ENCODE assay signal across 1 cellular context in the genomic region with DNA sequence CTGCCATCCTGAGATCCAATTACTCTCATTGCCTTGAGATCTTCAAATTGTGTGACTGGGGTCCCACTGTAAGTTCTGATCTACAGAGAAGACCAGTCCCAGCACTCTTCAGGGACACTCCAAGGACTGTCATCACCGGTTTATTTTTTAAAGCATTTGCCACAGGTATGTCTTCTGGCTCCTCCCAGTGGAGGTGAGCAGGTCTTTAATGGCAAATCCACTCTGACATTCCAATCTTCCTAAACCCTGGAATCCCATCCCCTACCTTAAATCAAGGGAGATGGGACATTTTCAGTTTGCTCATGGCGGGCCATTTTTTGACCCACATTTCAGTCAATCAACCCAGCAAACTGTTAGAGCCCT.
TF ChIP-seq lines count a peak whose summit lies in the region.

No MANE protein-coding gene starts in this region.

TF ChIP-seq in K562, 482 proteins besides CTCF, POLR2A, EP300 and RAD21 (continues in another document):
- TF ChIP-seq, protein P1, sequence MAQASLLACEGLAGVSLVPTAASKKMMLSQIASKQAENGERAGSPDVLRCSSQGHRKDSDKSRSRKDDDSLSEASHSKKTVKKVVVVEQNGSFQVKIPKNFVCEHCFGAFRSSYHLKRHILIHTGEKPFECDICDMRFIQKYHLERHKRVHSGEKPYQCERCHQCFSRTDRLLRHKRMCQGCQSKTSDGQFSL (CRISPR knock-in tag; IDR thresholded peaks at IDR 0.05) = no peak
- TF ChIP-seq, protein P1 (tag; IDR thresholded peaks at IDR 0.05) = no peak
- TF ChIP-seq, protein P2, sequence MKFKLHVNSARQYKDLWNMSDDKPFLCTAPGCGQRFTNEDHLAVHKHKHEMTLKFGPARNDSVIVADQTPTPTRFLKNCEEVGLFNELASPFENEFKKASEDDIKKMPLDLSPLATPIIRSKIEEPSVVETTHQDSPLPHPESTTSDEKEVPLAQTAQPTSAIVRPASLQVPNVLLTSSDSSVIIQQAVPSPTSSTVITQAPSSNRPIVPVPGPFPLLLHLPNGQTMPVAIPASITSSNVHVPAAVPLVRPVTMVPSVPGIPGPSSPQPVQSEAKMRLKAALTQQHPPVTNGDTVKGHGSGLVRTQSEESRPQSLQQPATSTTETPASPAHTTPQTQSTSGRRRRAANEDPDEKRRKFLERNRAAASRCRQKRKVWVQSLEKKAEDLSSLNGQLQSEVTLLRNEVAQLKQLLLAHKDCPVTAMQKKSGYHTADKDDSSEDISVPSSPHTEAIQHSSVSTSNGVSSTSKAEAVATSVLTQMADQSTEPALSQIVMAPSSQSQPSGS (CRISPR knock-in tag; IDR thresholded peaks at IDR 0.05) = no peak
- TF ChIP-seq, protein P3, sequence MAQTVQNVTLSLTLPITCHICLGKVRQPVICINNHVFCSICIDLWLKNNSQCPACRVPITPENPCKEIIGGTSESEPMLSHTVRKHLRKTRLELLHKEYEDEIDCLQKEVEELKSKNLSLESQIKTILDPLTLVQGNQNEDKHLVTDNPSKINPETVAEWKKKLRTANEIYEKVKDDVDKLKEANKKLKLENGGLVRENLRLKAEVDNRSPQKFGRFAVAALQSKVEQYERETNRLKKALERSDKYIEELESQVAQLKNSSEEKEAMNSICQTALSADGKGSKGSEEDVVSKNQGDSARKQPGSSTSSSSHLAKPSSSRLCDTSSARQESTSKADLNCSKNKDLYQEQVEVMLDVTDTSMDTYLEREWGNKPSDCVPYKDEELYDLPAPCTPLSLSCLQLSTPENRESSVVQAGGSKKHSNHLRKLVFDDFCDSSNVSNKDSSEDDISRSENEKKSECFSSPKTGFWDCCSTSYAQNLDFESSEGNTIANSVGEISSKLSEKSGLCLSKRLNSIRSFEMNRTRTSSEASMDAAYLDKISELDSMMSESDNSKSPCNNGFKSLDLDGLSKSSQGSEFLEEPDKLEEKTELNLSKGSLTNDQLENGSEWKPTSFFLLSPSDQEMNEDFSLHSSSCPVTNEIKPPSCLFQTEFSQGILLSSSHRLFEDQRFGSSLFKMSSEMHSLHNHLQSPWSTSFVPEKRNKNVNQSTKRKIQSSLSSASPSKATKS (CRISPR knock-in tag; IDR thresholded peaks at IDR 0.05) = no peak
- no peak for TF ChIP-seq TCF7 (IDR thresholded peaks at IDR 0.05; ENCODE audit: borderline replicate concordance)
- TF ChIP-seq SRSF7 (optimal IDR thresholded peaks at IDR 0.05; ENCODE audit: low read depth, low read length) = no peak
- no peak for TF ChIP-seq CEBPB (tag; IDR thresholded peaks at IDR 0.05)
- TF ChIP-seq, protein P4, sequence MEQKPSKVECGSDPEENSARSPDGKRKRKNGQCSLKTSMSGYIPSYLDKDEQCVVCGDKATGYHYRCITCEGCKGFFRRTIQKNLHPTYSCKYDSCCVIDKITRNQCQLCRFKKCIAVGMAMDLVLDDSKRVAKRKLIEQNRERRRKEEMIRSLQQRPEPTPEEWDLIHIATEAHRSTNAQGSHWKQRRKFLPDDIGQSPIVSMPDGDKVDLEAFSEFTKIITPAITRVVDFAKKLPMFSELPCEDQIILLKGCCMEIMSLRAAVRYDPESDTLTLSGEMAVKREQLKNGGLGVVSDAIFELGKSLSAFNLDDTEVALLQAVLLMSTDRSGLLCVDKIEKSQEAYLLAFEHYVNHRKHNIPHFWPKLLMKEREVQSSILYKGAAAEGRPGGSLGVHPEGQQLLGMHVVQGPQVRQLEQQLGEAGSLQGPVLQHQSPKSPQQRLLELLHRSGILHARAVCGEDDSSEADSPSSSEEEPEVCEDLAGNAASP (IDR thresholded peaks at IDR 0.05) = no peak
- TF ChIP-seq GATA2 (CRISPR knock-in tag; IDR thresholded peaks at IDR 0.05) = no peak
- TF ChIP-seq TAF1 (IDR thresholded peaks at IDR 0.05; ENCODE audit: control insufficient read depth, extremely low read depth, insufficient read depth, low read length, severe bottlenecking) = no peak
- TF ChIP-seq, protein P5, sequence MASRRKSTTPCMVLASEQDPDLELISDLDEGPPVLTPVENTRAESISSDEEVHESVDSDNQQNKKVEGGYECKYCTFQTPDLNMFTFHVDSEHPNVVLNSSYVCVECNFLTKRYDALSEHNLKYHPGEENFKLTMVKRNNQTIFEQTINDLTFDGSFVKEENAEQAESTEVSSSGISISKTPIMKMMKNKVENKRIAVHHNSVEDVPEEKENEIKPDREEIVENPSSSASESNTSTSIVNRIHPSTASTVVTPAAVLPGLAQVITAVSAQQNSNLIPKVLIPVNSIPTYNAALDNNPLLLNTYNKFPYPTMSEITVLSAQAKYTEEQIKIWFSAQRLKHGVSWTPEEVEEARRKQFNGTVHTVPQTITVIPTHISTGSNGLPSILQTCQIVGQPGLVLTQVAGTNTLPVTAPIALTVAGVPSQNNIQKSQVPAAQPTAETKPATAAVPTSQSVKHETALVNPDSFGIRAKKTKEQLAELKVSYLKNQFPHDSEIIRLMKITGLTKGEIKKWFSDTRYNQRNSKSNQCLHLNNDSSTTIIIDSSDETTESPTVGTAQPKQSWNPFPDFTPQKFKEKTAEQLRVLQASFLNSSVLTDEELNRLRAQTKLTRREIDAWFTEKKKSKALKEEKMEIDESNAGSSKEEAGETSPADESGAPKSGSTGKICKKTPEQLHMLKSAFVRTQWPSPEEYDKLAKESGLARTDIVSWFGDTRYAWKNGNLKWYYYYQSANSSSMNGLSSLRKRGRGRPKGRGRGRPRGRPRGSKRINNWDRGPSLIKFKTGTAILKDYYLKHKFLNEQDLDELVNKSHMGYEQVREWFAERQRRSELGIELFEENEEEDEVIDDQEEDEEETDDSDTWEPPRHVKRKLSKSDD (conservative IDR thresholded peaks at IDR 0.05; ENCODE audit: low read length) = no peak
- TF ChIP-seq SETDB1 (IDR thresholded peaks at IDR 0.05; ENCODE audit: low read length) = no peak
- TF ChIP-seq ZEB2 (IDR thresholded peaks at IDR 0.05) = 0 out of 2 replicates have a peak, but pooled peaks have one; percentile 10
- no peak for TF ChIP-seq TAL1 (IDR thresholded peaks at IDR 0.05)
- TF ChIP-seq SREBF1 (IDR thresholded peaks at IDR 0.05; ENCODE audit: borderline replicate concordance, low read depth, low read length) = no peak
- TF ChIP-seq, protein P6, sequence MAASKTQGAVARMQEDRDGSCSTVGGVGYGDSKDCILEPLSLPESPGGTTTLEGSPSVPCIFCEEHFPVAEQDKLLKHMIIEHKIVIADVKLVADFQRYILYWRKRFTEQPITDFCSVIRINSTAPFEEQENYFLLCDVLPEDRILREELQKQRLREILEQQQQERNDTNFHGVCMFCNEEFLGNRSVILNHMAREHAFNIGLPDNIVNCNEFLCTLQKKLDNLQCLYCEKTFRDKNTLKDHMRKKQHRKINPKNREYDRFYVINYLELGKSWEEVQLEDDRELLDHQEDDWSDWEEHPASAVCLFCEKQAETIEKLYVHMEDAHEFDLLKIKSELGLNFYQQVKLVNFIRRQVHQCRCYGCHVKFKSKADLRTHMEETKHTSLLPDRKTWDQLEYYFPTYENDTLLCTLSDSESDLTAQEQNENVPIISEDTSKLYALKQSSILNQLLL (CRISPR knock-in tag; IDR thresholded peaks at IDR 0.05; ENCODE audit: borderline replicate concordance) = no peak
- TF ChIP-seq ELF2 (CRISPR knock-in tag; IDR thresholded peaks at IDR 0.05) = no peak
- no peak for TF ChIP-seq CSDE1 (IDR thresholded peaks at IDR 0.05)
- TF ChIP-seq SRSF1 (IDR thresholded peaks at IDR 0.05; ENCODE audit: low read depth, low read length) = no peak
- TF ChIP-seq TAF7 (tag; IDR thresholded peaks at IDR 0.05) = no peak
- TF ChIP-seq FOXM1 (IDR thresholded peaks at IDR 0.05; ENCODE audit: low read depth) = no peak
- no peak for TF ChIP-seq FOXM1 (CRISPR knock-in tag; IDR thresholded peaks at IDR 0.05; ENCODE audit: low read depth)
- TF ChIP-seq, protein P7, sequence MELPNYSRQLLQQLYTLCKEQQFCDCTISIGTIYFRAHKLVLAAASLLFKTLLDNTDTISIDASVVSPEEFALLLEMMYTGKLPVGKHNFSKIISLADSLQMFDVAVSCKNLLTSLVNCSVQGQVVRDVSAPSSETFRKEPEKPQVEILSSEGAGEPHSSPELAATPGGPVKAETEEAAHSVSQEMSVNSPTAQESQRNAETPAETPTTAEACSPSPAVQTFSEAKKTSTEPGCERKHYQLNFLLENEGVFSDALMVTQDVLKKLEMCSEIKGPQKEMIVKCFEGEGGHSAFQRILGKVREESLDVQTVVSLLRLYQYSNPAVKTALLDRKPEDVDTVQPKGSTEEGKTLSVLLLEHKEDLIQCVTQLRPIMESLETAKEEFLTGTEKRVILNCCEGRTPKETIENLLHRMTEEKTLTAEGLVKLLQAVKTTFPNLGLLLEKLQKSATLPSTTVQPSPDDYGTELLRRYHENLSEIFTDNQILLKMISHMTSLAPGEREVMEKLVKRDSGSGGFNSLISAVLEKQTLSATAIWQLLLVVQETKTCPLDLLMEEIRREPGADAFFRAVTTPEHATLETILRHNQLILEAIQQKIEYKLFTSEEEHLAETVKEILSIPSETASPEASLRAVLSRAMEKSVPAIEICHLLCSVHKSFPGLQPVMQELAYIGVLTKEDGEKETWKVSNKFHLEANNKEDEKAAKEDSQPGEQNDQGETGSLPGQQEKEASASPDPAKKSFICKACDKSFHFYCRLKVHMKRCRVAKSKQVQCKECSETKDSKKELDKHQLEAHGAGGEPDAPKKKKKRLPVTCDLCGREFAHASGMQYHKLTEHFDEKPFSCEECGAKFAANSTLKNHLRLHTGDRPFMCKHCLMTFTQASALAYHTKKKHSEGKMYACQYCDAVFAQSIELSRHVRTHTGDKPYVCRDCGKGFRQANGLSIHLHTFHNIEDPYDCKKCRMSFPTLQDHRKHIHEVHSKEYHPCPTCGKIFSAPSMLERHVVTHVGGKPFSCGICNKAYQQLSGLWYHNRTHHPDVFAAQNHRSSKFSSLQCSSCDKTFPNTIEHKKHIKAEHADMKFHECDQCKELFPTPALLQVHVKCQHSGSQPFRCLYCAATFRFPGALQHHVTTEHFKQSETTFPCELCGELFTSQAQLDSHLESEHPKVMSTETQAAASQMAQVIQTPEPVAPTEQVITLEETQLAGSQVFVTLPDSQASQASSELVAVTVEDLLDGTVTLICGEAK (IDR thresholded peaks at IDR 0.05) = 0 out of 2 replicates have a peak, but pooled peaks have one; percentile 5
- TF ChIP-seq, protein P7 (CRISPR knock-in tag; IDR thresholded peaks at IDR 0.05) = no peak
- no peak for TF ChIP-seq CC2D1A (IDR thresholded peaks at IDR 0.05)
- no peak for TF ChIP-seq ZNF780A (CRISPR knock-in tag; IDR thresholded peaks at IDR 0.05)
- no peak for TF ChIP-seq ZNF316 (IDR thresholded peaks at IDR 0.05)
- TF ChIP-seq, protein P8, sequence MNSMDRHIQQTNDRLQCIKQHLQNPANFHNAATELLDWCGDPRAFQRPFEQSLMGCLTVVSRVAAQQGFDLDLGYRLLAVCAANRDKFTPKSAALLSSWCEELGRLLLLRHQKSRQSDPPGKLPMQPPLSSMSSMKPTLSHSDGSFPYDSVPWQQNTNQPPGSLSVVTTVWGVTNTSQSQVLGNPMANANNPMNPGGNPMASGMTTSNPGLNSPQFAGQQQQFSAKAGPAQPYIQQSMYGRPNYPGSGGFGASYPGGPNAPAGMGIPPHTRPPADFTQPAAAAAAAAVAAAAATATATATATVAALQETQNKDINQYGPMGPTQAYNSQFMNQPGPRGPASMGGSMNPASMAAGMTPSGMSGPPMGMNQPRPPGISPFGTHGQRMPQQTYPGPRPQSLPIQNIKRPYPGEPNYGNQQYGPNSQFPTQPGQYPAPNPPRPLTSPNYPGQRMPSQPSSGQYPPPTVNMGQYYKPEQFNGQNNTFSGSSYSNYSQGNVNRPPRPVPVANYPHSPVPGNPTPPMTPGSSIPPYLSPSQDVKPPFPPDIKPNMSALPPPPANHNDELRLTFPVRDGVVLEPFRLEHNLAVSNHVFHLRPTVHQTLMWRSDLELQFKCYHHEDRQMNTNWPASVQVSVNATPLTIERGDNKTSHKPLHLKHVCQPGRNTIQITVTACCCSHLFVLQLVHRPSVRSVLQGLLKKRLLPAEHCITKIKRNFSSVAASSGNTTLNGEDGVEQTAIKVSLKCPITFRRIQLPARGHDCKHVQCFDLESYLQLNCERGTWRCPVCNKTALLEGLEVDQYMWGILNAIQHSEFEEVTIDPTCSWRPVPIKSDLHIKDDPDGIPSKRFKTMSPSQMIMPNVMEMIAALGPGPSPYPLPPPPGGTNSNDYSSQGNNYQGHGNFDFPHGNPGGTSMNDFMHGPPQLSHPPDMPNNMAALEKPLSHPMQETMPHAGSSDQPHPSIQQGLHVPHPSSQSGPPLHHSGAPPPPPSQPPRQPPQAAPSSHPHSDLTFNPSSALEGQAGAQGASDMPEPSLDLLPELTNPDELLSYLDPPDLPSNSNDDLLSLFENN (IDR thresholded peaks at IDR 0.05; ENCODE audit: low read depth in 2 of 2, low read length in 2 of 2) = no peak
- TF ChIP-seq FOXJ3 (CRISPR knock-in tag; IDR thresholded peaks at IDR 0.05) = no peak
- no peak for TF ChIP-seq PURB (CRISPR knock-in tag; IDR thresholded peaks at IDR 0.05; ENCODE audit: low read depth)
- no peak for TF ChIP-seq MEF2D (tag; conservative IDR thresholded peaks at IDR 0.05; ENCODE audit: low read depth)
- TF ChIP-seq ZNF76 (CRISPR knock-in tag; IDR thresholded peaks at IDR 0.05; ENCODE audit: borderline replicate concordance) = no peak
- TF ChIP-seq MIER1 (IDR thresholded peaks at IDR 0.05; ENCODE audit: low read depth) = no peak
- TF ChIP-seq EZH2 (IDR thresholded peaks at IDR 0.05; ENCODE audit: borderline replicate concordance, low read depth, low read length) = no peak
- 0 out of 2 replicates have a peak, but pooled peaks have one; percentile 6 for TF ChIP-seq MYNN (IDR thresholded peaks at IDR 0.05)
- TF ChIP-seq MYNN (CRISPR knock-in tag; IDR thresholded peaks at IDR 0.05) = no peak
- no peak for TF ChIP-seq KAT7 (CRISPR knock-in tag; IDR thresholded peaks at IDR 0.05; ENCODE audit: borderline replicate concordance)
- TF ChIP-seq PCBP2 (IDR thresholded peaks at IDR 0.05; ENCODE audit: low read depth, low read length, poor library complexity, severe bottlenecking) = no peak
